ENCODE assay signal across 1 cellular context in the genomic region with DNA sequence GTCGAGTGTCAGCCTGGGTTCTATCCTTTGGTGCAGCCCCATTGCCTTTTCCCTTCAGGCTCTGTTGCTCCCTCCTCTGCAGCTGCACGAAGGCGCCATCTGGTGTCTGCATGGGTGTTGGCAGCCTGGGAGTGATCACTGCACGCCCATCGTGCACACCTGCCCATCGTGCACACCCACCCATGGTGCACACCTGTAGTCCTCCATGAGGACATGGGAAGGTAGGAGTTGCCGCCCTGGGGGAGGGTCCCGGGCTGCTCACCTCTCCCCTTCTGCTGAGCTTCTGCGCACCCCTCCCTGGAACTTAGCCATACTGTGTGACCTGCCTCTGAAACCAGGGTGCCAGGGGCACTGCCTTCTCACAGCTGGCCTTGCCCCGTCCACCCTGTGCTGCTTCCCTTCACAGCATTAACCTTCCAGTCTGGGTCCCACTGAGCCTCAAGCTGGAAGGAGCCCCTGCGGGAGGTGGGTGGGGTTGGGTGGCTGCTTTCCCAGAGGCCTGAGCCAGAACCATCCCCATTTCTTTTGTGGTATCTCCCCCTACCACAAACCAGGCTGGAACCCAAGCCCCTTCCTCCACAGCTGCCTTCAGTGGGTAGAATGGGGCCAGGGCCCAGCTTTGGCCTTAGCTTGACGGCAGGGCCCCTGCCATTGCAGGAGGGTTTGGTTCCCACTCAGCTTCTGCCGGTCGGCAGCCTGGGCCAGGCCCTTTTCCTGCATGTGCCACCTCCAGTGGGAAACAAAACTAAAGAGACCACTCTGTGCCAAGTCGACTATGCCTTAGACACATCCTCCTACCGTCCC.
TF ChIP-seq lines count a peak whose summit lies in the region.

No MANE protein-coding gene starts in this region.

TF ChIP-seq in HepG2, 621 proteins besides CTCF, POLR2A, EP300 and RAD21 (continues in another document):
- TF ChIP-seq THYN1 (CRISPR knock-in tag; IDR thresholded peaks at IDR 0.05; ENCODE audit: borderline replicate concordance, low read depth) (no peak), ZNF839 (CRISPR knock-in tag; IDR thresholded peaks at IDR 0.05; ENCODE audit: borderline replicate concordance) (peak; percentile 58; the same call in 1 of the 2 replicates), HOXA3 (CRISPR knock-in tag; IDR thresholded peaks at IDR 0.05) (peak; percentile 9; the same call in 1 of the 2 replicates), LCORL (IDR thresholded peaks at IDR 0.05) (no peak), LCORL (CRISPR knock-in tag; IDR thresholded peaks at IDR 0.05) (no peak), ZNF619 (CRISPR knock-in tag; IDR thresholded peaks at IDR 0.05) (peak; percentile 28; the same call in 1 of the 2 replicates), ZNF550 (CRISPR knock-in tag; IDR thresholded peaks at IDR 0.05; ENCODE audit: borderline replicate concordance) (0 out of 2 replicates have a peak, but pooled peaks have one; percentile 27), YY1 (IDR thresholded peaks at IDR 0.05; ENCODE audit: insufficient read depth, insufficient replicate concordance, low read depth, low read length) (peak; percentile 24), ZNF331 (CRISPR knock-in tag; IDR thresholded peaks at IDR 0.05) (no peak; the same call in 1 of the 2 replicates), ZNF792 (CRISPR knock-in tag; IDR thresholded peaks at IDR 0.05) (peak; percentile 50; the same call in 1 of the 2 replicates), ELF4 (CRISPR knock-in tag; IDR thresholded peaks at IDR 0.05; ENCODE audit: borderline replicate concordance) (no peak), SMC3 (IDR thresholded peaks at IDR 0.05; ENCODE audit: low read length) (peak; percentile 95), SP140L (CRISPR knock-in tag; IDR thresholded peaks at IDR 0.05; ENCODE audit: borderline replicate concordance) (no peak), ZNF234 (CRISPR knock-in tag; conservative IDR thresholded peaks at IDR 0.05) (no peak), TBX2 (CRISPR knock-in tag; IDR thresholded peaks at IDR 0.05; ENCODE audit: borderline replicate concordance) (peak; percentile 58; the same call in 1 of the 2 replicates), ZNF781 (CRISPR knock-in tag; IDR thresholded peaks at IDR 0.05; ENCODE audit: borderline replicate concordance, not compliant biosample characterization) (no peak), FOXA3 (CRISPR knock-in tag; IDR thresholded peaks at IDR 0.05) (peak; percentile 31; the same call in 1 of the 2 replicates), KDM3A (CRISPR knock-in tag; IDR thresholded peaks at IDR 0.05; ENCODE audit: low read depth) (0 out of 2 replicates have a peak, but pooled peaks have one; percentile 56), ZNF335 (CRISPR knock-in tag; IDR thresholded peaks at IDR 0.05) (no peak), MYC (CRISPR knock-in tag; IDR thresholded peaks at IDR 0.05; ENCODE audit: borderline replicate concordance) (peak; percentile 25; the same call in 1 of the 2 replicates), NKX3-1 (CRISPR knock-in tag; IDR thresholded peaks at IDR 0.05) (no peak), NONO (IDR thresholded peaks at IDR 0.05) (no peak), NONO (CRISPR knock-in tag; conservative IDR thresholded peaks at IDR 0.05) (peak; percentile 83), ZNF772 (CRISPR knock-in tag; IDR thresholded peaks at IDR 0.05) (0 out of 2 replicates have a peak, but pooled peaks have one; percentile 29), RBAK (CRISPR knock-in tag; IDR thresholded peaks at IDR 0.05) (no peak), HDAC1 (CRISPR knock-in tag; IDR thresholded peaks at IDR 0.05) (no peak), MAFK (conservative IDR thresholded peaks at IDR 0.05 in 1 of 2, IDR thresholded peaks at IDR 0.05 in 1 of 2; ENCODE audit: low read length in 2 of 2) (0 out of 4 replicates have a peak, but pooled peaks of 1 of the 2 experiments have one; percentile 7), SP1 (IDR thresholded peaks at IDR 0.05) (no peak), SP1 (CRISPR knock-in tag; IDR thresholded peaks at IDR 0.05) (peak; percentile 54; the same call in 1 of the 2 replicates), ZNF451 (CRISPR knock-in tag; IDR thresholded peaks at IDR 0.05) (no peak), ZNF746 (CRISPR knock-in tag; IDR thresholded peaks at IDR 0.05) (0 out of 2 replicates have a peak, but pooled peaks have one; percentile 7), THAP11 (CRISPR knock-in tag; IDR thresholded peaks at IDR 0.05) (peak; percentile 65), ZNF274 (CRISPR knock-in tag; IDR thresholded peaks at IDR 0.05) (peak; percentile 74; the same call in 1 of the 2 replicates), ZNF749 (CRISPR knock-in tag; IDR thresholded peaks at IDR 0.05; ENCODE audit: borderline replicate concordance) (no peak), TBL1XR1 (IDR thresholded peaks at IDR 0.05; ENCODE audit: borderline replicate concordance, low read length, partially characterized antibody) (peak; percentile 31), ZNF788 (CRISPR knock-in tag; IDR thresholded peaks at IDR 0.05; ENCODE audit: borderline replicate concordance) (peak; percentile 87; the same call in 1 of the 2 replicates), SIN3B (IDR thresholded peaks at IDR 0.05; ENCODE audit: low read length) (peak; percentile 37; the same call in 1 of the 2 replicates), GATAD1 (CRISPR knock-in tag; IDR thresholded peaks at IDR 0.05) (0 out of 2 replicates have a peak, but pooled peaks have one; percentile 50), HDAC2 (CRISPR knock-in tag; IDR thresholded peaks at IDR 0.05) (no peak), NFE2L2 (IDR thresholded peaks at IDR 0.05; ENCODE audit: low read length) (peak; percentile 12; the same call in 1 of the 2 replicates), ISX (CRISPR knock-in tag; conservative IDR thresholded peaks at IDR 0.05) (no peak), AGO1 (IDR thresholded peaks at IDR 0.05; ENCODE audit: low read depth, low read length, poor library complexity, severe bottlenecking) (peak; percentile 29), IRF2 (CRISPR knock-in tag; IDR thresholded peaks at IDR 0.05) (peak; percentile 79), HMGA1 (CRISPR knock-in tag; conservative IDR thresholded peaks at IDR 0.05) (no peak), RXRA (CRISPR knock-in tag; IDR thresholded peaks at IDR 0.05) (0 out of 2 replicates have a peak, but pooled peaks have one; percentile 49), ZNF263 (CRISPR knock-in tag; IDR thresholded peaks at IDR 0.05) (0 out of 2 replicates have a peak, but pooled peaks have one; percentile 14), SYNCRIP (IDR thresholded peaks at IDR 0.05; ENCODE audit: insufficient read depth, low read depth, low read length) (no peak)
- TF ChIP-seq, protein P1, sequence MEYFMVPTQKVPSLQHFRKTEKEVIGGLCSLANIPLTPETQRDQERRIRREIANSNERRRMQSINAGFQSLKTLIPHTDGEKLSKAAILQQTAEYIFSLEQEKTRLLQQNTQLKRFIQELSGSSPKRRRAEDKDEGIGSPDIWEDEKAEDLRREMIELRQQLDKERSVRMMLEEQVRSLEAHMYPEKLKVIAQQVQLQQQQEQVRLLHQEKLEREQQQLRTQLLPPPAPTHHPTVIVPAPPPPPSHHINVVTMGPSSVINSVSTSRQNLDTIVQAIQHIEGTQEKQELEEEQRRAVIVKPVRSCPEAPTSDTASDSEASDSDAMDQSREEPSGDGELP (IDR thresholded peaks at IDR 0.05; ENCODE audit: borderline replicate concordance, low read depth): peak; percentile 17; the same call in 1 of the 2 replicates
- TF ChIP-seq, protein P2, sequence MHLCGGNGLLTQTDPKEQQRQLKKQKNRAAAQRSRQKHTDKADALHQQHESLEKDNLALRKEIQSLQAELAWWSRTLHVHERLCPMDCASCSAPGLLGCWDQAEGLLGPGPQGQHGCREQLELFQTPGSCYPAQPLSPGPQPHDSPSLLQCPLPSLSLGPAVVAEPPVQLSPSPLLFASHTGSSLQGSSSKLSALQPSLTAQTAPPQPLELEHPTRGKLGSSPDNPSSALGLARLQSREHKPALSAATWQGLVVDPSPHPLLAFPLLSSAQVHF (CRISPR knock-in tag; IDR thresholded peaks at IDR 0.05): 0 out of 2 replicates have a peak, but pooled peaks have one; percentile 44
- TF ChIP-seq, protein P3, sequence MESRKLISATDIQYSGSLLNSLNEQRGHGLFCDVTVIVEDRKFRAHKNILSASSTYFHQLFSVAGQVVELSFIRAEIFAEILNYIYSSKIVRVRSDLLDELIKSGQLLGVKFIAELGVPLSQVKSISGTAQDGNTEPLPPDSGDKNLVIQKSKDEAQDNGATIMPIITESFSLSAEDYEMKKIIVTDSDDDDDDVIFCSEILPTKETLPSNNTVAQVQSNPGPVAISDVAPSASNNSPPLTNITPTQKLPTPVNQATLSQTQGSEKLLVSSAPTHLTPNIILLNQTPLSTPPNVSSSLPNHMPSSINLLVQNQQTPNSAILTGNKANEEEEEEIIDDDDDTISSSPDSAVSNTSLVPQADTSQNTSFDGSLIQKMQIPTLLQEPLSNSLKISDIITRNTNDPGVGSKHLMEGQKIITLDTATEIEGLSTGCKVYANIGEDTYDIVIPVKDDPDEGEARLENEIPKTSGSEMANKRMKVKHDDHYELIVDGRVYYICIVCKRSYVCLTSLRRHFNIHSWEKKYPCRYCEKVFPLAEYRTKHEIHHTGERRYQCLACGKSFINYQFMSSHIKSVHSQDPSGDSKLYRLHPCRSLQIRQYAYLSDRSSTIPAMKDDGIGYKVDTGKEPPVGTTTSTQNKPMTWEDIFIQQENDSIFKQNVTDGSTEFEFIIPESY (CRISPR knock-in tag; IDR thresholded peaks at IDR 0.05): no peak
- TF ChIP-seq, protein P4, sequence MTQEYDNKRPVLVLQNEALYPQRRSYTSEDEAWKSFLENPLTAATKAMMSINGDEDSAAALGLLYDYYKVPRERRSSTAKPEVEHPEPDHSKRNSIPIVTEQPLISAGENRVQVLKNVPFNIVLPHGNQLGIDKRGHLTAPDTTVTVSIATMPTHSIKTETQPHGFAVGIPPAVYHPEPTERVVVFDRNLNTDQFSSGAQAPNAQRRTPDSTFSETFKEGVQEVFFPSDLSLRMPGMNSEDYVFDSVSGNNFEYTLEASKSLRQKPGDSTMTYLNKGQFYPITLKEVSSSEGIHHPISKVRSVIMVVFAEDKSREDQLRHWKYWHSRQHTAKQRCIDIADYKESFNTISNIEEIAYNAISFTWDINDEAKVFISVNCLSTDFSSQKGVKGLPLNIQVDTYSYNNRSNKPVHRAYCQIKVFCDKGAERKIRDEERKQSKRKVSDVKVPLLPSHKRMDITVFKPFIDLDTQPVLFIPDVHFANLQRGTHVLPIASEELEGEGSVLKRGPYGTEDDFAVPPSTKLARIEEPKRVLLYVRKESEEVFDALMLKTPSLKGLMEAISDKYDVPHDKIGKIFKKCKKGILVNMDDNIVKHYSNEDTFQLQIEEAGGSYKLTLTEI (CRISPR knock-in tag; conservative IDR thresholded peaks at IDR 0.05): no peak
- TF ChIP-seq, protein P5, sequence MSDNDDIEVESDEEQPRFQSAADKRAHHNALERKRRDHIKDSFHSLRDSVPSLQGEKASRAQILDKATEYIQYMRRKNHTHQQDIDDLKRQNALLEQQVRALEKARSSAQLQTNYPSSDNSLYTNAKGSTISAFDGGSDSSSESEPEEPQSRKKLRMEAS (IDR thresholded peaks at IDR 0.05): peak; percentile 37; the same call in 1 of the 2 replicates
- TF ChIP-seq, protein P6, sequence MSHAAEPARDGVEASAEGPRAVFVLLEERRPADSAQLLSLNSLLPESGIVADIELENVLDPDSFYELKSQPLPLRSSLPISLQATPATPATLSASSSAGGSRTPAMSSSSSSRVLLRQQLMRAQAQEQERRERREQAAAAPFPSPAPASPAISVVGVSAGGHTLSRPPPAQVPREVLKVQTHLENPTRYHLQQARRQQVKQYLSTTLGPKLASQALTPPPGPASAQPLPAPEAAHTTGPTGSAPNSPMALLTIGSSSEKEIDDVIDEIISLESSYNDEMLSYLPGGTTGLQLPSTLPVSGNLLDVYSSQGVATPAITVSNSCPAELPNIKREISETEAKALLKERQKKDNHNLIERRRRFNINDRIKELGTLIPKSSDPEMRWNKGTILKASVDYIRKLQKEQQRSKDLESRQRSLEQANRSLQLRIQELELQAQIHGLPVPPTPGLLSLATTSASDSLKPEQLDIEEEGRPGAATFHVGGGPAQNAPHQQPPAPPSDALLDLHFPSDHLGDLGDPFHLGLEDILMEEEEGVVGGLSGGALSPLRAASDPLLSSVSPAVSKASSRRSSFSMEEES (CRISPR knock-in tag; IDR thresholded peaks at IDR 0.05): no peak
- TF ChIP-seq, protein P7, sequence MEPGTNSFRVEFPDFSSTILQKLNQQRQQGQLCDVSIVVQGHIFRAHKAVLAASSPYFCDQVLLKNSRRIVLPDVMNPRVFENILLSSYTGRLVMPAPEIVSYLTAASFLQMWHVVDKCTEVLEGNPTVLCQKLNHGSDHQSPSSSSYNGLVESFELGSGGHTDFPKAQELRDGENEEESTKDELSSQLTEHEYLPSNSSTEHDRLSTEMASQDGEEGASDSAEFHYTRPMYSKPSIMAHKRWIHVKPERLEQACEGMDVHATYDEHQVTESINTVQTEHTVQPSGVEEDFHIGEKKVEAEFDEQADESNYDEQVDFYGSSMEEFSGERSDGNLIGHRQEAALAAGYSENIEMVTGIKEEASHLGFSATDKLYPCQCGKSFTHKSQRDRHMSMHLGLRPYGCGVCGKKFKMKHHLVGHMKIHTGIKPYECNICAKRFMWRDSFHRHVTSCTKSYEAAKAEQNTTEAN (CRISPR knock-in tag; conservative IDR thresholded peaks at IDR 0.05): peak; percentile 62; the same call in 1 of the 2 replicates
- TF ChIP-seq, protein P8, sequence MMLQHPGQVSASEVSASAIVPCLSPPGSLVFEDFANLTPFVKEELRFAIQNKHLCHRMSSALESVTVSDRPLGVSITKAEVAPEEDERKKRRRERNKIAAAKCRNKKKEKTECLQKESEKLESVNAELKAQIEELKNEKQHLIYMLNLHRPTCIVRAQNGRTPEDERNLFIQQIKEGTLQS (CRISPR knock-in tag; IDR thresholded peaks at IDR 0.05): peak; percentile 26; the same call in 1 of the 2 replicates
- TF ChIP-seq, protein P9, sequence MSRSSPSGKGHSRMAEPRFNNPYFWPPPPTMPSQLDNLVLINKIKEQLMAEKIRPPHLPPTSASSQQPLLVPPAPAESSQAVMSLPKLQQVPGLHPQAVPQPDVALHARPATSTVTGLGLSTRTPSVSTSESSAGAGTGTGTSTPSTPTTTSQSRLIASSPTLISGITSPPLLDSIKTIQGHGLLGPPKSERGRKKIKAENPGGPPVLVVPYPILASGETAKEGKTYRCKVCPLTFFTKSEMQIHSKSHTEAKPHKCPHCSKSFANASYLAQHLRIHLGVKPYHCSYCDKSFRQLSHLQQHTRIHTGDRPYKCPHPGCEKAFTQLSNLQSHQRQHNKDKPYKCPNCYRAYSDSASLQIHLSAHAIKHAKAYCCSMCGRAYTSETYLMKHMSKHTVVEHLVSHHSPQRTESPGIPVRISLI (CRISPR knock-in tag; IDR thresholded peaks at IDR 0.05; ENCODE audit: borderline replicate concordance): no peak
- TF ChIP-seq, protein P10, sequence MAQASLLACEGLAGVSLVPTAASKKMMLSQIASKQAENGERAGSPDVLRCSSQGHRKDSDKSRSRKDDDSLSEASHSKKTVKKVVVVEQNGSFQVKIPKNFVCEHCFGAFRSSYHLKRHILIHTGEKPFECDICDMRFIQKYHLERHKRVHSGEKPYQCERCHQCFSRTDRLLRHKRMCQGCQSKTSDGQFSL (CRISPR knock-in tag; IDR thresholded peaks at IDR 0.05): no peak
